In the genomic region with DNA sequence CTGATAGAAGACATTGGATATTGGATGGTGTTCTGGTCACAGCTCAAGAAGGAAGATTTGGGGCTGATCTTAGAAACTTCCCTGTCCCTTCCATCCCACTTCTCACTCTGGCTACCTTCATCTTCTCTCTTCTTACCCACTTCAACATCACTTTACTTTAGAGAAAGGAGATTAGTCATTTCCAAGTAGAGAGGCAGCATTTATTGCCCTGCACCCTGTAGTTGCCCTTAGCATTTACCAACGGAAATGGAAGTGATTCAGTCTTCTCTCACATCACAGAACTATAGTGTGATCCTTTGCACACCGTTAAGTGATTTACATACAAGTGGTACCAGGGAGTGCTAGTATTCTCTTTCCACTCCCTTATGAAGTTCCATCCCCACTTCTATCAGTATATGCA, we compare ENCODE assay signal across 1 cellular context.
TF ChIP-seq lines count a peak whose summit lies in the region.

No MANE protein-coding gene starts in this region.

TF ChIP-seq in liver, 16 proteins besides CTCF, POLR2A, EP300 and RAD21 (continued from another document):
- TF ChIP-seq, protein P1, sequence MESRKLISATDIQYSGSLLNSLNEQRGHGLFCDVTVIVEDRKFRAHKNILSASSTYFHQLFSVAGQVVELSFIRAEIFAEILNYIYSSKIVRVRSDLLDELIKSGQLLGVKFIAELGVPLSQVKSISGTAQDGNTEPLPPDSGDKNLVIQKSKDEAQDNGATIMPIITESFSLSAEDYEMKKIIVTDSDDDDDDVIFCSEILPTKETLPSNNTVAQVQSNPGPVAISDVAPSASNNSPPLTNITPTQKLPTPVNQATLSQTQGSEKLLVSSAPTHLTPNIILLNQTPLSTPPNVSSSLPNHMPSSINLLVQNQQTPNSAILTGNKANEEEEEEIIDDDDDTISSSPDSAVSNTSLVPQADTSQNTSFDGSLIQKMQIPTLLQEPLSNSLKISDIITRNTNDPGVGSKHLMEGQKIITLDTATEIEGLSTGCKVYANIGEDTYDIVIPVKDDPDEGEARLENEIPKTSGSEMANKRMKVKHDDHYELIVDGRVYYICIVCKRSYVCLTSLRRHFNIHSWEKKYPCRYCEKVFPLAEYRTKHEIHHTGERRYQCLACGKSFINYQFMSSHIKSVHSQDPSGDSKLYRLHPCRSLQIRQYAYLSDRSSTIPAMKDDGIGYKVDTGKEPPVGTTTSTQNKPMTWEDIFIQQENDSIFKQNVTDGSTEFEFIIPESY (IDR thresholded peaks at IDR 0.05), result no peak
- TF ChIP-seq FOXA1 (IDR thresholded peaks at IDR 0.05), result no peak
- TF ChIP-seq NR2F2 (IDR thresholded peaks at IDR 0.05), result no peak
- TF ChIP-seq JUND (IDR thresholded peaks at IDR 0.05), result no peak
- TF ChIP-seq SP1 (IDR thresholded peaks at IDR 0.05), result no peak
- no peak for TF ChIP-seq TAF1 (conservative IDR thresholded peaks at IDR 0.05)
- no peak for TF ChIP-seq RXRA (IDR thresholded peaks at IDR 0.05)
- TF ChIP-seq MAX (IDR thresholded peaks at IDR 0.05), result no peak
- no peak for TF ChIP-seq REST (IDR thresholded peaks at IDR 0.05)
- TF ChIP-seq YY1 (IDR thresholded peaks at IDR 0.05), result no peak
- TF ChIP-seq HNF4G (IDR thresholded peaks at IDR 0.05), result no peak
TF ChIP-seq in liver: peak in this region for 0.
